ENCODE assay signal across 22 cellular contexts in genomic region chr7:130401531-130401930, GRCh38. TPM values are rescaled to one million over a fixed set of nuclear protein-coding genes. Genes with fewer than 3 reads are reported as not detected.
DNase-seq lines count a peak whose midpoint lies in the region; ATAC-seq and TF ChIP-seq lines count a peak whose summit lies in the region.
"Had no signal": no experiment of that assay in that cellular context is flagged by ENCODE, and none has a peak within 500 bp of the region (broad histone marks: within the 10 kb centered on the region; RNA-seq: fewer than 3 reads in every experiment).

No MANE protein-coding gene starts in this region.

- DNase-seq in dedifferentiated amniotic fluid mesenchymal stem cell (ENCODE audit: extremely low spot score): peak; percentile 27
- peak; percentile 25 for DNase-seq in foreskin melanocyte
- no peak for DNase-seq in osteocyte (ENCODE audit: extremely low spot score, unreplicated experiment)
- DNase-seq in stimulated activated CD4-positive, alpha-beta T cell treated with anti-CD3 and anti-CD28 coated beads, Interleukin-2, amount 100 ng/mL, for 48 hours: no peak
- no peak for DNase-seq in activated naive CD4-positive, alpha-beta T cell treated with Interleukin-2 at 50 U/mL for 16 hours
- DNase-seq: ACHN; BE2C; C1 segment of cervical spinal cord; CD4-positive, CD25-positive, alpha-beta regulatory T cell; CD8-positive, alpha-beta memory T cell; COR-L47; DMS 273 treated with DMSO at 0.1 percent for 48 hours; DMS53; DND-41; EL; HCEC 1CT; IMR-90 had no signal

- H3K36me3 Mint-ChIP-seq in osteocyte (ENCODE audit: unreplicated experiment): peaks cover 18% of the 10 kb centered on the region

- no peak for TF ChIP-seq CTCF in osteocyte (IDR thresholded peaks at IDR 0.05)

- peaks cover 46% of the 10 kb centered on the region for H3K4me1 Mint-ChIP-seq in osteocyte (ENCODE audit: unreplicated experiment)
- H3K4me1 Mint-ChIP-seq: CD4-positive, CD25-positive, alpha-beta regulatory T cell; CD8-positive, alpha-beta memory T cell had no signal

- ATAC-seq in HG03280 (IDR thresholded peaks at IDR 0.05; ENCODE audit: unreplicated experiment): no peak
- no peak for ATAC-seq in GM19035 (IDR thresholded peaks at IDR 0.05; ENCODE audit: unreplicated experiment)
- ATAC-seq: GM12878, GM23338 had no signal

- no peak overlapping the region for H3K4me3 Mint-ChIP-seq in osteocyte (ENCODE audit: unreplicated experiment)
- H3K4me3 Mint-ChIP-seq: CD4-positive, CD25-positive, alpha-beta regulatory T cell; CD8-positive, alpha-beta memory T cell; GM23338 had no signal

- H3K9me3 Mint-ChIP-seq in osteocyte (ENCODE audit: unreplicated experiment): no peaks in the 10 kb centered on the region
- H3K9me3 Mint-ChIP-seq: CD4-positive, CD25-positive, alpha-beta regulatory T cell; CD8-positive, alpha-beta memory T cell; GM23338 had no signal

- no peaks in the 10 kb centered on the region for H3K27me3 Mint-ChIP-seq in osteocyte (ENCODE audit: unreplicated experiment)
- H3K27me3 Mint-ChIP-seq: CD4-positive, CD25-positive, alpha-beta regulatory T cell; CD8-positive, alpha-beta memory T cell had no signal

- peak overlapping the region; percentile 14 for H3K27ac Mint-ChIP-seq in osteocyte (ENCODE audit: unreplicated experiment)

RNA-seq across cellular contexts. Expression of gene CPA1, which starts 21.2 kb away (rescaled TPM):
- not detected in 2 replicates for total RNA-seq in osteocyte
- total RNA-seq: CD4-positive, CD25-positive, alpha-beta regulatory T cell; CD8-positive, alpha-beta memory T cell; G401; GM23338; IMR-90 had no signal

RNA-seq across cellular contexts. Expression of gene CEP41, which starts 39.3 kb away (rescaled TPM):
- 16.4 and 24.1 TPM in 2 replicates for total RNA-seq in osteocyte
- total RNA-seq: G401 had no signal

RNA-seq across cellular contexts. Expression of gene CPA5, which starts 56.9 kb away (rescaled TPM):
- total RNA-seq in osteocyte: 0.51 TPM in 1 of 2 replicates, not detected in the other
- total RNA-seq: G401, GM23338 had no signal

Comparison
In these comparisons a context has a peak if more than half of its experiments do, and no peak if none do; other contexts are left out.
1. DNase-seq: peak in dedifferentiated amniotic fluid mesenchymal stem cell (single experiment) and foreskin melanocyte (single experiment); none in osteocyte (single experiment), stimulated activated CD4-positive, alpha-beta T cell treated with anti-CD3 and anti-CD28 coated beads, Interleukin-2, amount 100 ng/mL, for 48 hours (0 of 2) and activated naive CD4-positive, alpha-beta T cell treated with Interleukin-2 at 50 U/mL for 16 hours (single experiment).